In genomic region chr20:53657289-53657678, GRCh38 we compare ENCODE assay signal across 15 cellular contexts.
DNase-seq lines count a peak whose midpoint lies in the region; ATAC-seq, FAIRE-seq and TF ChIP-seq lines count a peak whose summit lies in the region.
"Had no signal": no experiment of that assay in that cellular context is flagged by ENCODE, and none has a peak within 500 bp of the region (broad histone marks: within the 10 kb centered on the region; RNA-seq: fewer than 3 reads in every experiment).

No MANE protein-coding gene starts in this region.

- H3K14ac ChIP-seq in mesenchymal stem cell (ENCODE audit: low read length in 2 of 2) = no peak overlapping the region

- H3K4ac ChIP-seq in mesenchymal stem cell (ENCODE audit: low read depth in 1 of 2, low read length in 2 of 2) = no peak overlapping the region

- H3K27me3 Mint-ChIP-seq in activated T-helper 1 cell treated with anti-CD3 and anti-CD28 coated beads, Interleukin-12 subunit alpha, Interleukin-12 subunit beta, Interleukin-2, Interleukin-4 antibody, amounts not matched to agents 30 ng/mL and 10 ng/mL and 1 ng/mL, durations not matched to agents 14 hours and 24 hours and 36 hours (ENCODE audit: insufficient read depth) = no peaks in the 10 kb centered on the region

- H2BK5ac ChIP-seq in mesenchymal stem cell (ENCODE audit: low read depth, low read length, poor library complexity, severe bottlenecking) = no peak overlapping the region

- H3K23ac ChIP-seq in mesenchymal stem cell (ENCODE audit: low read length in 2 of 2) = no peak overlapping the region

- TF ChIP-seq CTCF in A549 (IDR thresholded peaks at IDR 0.05) = no peak

- in situ Hi-C loops in HAP-1 (cut with MboI; ENCODE audit: low sequenced_read_pairs) = no loop called here

- no peak for ATAC-seq in A549
- ATAC-seq: psoas muscle had no signal

- H2AK5ac ChIP-seq in mesenchymal stem cell (ENCODE audit: low read length, severe bottlenecking) = no peak overlapping the region

- intact Hi-C loops in activated T-helper 1 cell treated with anti-CD3 and anti-CD28 coated beads, Interleukin-12 subunit alpha, Interleukin-12 subunit beta, Interleukin-2, Interleukin-4 antibody, amounts not matched to agents 30 ng/mL and 10 ng/mL and 1 ng/mL, durations not matched to agents 14 hours and 24 hours and 36 hours (cut with micrococcal nuclease) = loop anchor here (10.0 kb wide), 1 partner anchor 582 kb away; no protein-coding TSS in a partner anchor

- peak overlapping the region; percentile 82 for H3K4me2 ChIP-seq in A549
- H3K4me2 ChIP-seq in mesenchymal stem cell (ENCODE audit: low read length, poor library complexity, severe bottlenecking) = no peak overlapping the region

- H3K27me3 ChIP-seq in mesenchymal stem cell (ENCODE audit: control insufficient read depth in 1 of 2, insufficient read depth in 1 of 2, low read length in 2 of 2) (no peaks in the 10 kb centered on the region), HAP-1 (ENCODE audit: low read depth) (no peaks in the 10 kb centered on the region)
- H3K27me3 ChIP-seq: ascending aorta had no signal

- DNase-seq in A549 (ENCODE audit: low read depth in 1 of 2, low spot score in 1 of 2) = no peak
- peak; percentile 32 for DNase-seq in ELR (ENCODE audit: low read depth)
- no peak for DNase-seq in activated T-helper 1 cell treated with anti-CD3 and anti-CD28 coated beads, Interleukin-12 subunit alpha, Interleukin-12 subunit beta, Interleukin-2, Interleukin-4 antibody, amounts not matched to agents 30 ng/mL and 10 ng/mL and 1 ng/mL, durations not matched to agents 14 hours and 24 hours and 36 hours (ENCODE audit: low spot score)
- DNase-seq in mesenchymal stem cell = peak; percentile 37
- DNase-seq in SW480 (ENCODE audit: low spot score) = no peak
- no peak for DNase-seq in cerebellar cortex (ENCODE audit: low spot score)
- no peak for DNase-seq in NCI-H446 (lab: John Stamatoyannopoulos, UW)
- DNase-seq in HAP-1 (ENCODE audit: low spot score in 2 of 2) = no peak
- DNase-seq: activated CD4-positive, CD25-positive, alpha-beta regulatory T cell; kidney; NCI-H2029; psoas muscle; RPMI8226 had no signal

- H2BK15ac ChIP-seq in mesenchymal stem cell (ENCODE audit: low read depth, poor library complexity, severe bottlenecking) = no peak overlapping the region

- H3K9ac ChIP-seq in mesenchymal stem cell (ENCODE audit: low read length) = peak overlapping the region; percentile 76

- H3K27ac ChIP-seq in A549 = peak overlapping the region; percentile 87 to 90
- no peak overlapping the region for H3K27ac ChIP-seq in mesenchymal stem cell (ENCODE audit: low read length, poor library complexity, severe bottlenecking)
- H3K27ac ChIP-seq: psoas muscle had no signal

- H3K4me3 ChIP-seq in A549 (no peak overlapping the region), mesenchymal stem cell (ENCODE audit: insufficient read depth in 1 of 2, low read depth in 1 of 2, low read length in 2 of 2) (no peak overlapping the region), HAP-1 (no peak overlapping the region)
- H3K4me3 ChIP-seq: ascending aorta, psoas muscle had no signal

- H3K4me1 ChIP-seq in A549 (peaks cover 67% of the 10 kb centered on the region), mesenchymal stem cell (ENCODE audit: control insufficient read depth, insufficient read depth, low read depth, low read length) (peaks cover 2% of the 10 kb centered on the region), HAP-1 (peaks cover 59% of the 10 kb centered on the region)

- no peaks in the 10 kb centered on the region for H3K79me1 ChIP-seq in mesenchymal stem cell (replicated peaks; ENCODE audit: low read length, poor library complexity, severe bottlenecking)

- no peak for TF ChIP-seq EP300 in A549 (IDR thresholded peaks at IDR 0.05)

- H3K4me3 Mint-ChIP-seq in activated T-helper 1 cell treated with anti-CD3 and anti-CD28 coated beads, Interleukin-12 subunit alpha, Interleukin-12 subunit beta, Interleukin-2, Interleukin-4 antibody, amounts not matched to agents 30 ng/mL and 10 ng/mL and 1 ng/mL, durations not matched to agents 14 hours and 24 hours and 36 hours = peak overlapping the region; percentile 70

- no peak for FAIRE-seq in A549 (lab: Jason Lieb, UNC)
- FAIRE-seq: endothelial cell of umbilical vein, kidney had no signal

- H2BK120ac ChIP-seq in mesenchymal stem cell (ENCODE audit: low read depth, low read length) = no peak overlapping the region

- H3K36me3 Mint-ChIP-seq in activated T-helper 1 cell treated with anti-CD3 and anti-CD28 coated beads, Interleukin-12 subunit alpha, Interleukin-12 subunit beta, Interleukin-2, Interleukin-4 antibody, amounts not matched to agents 30 ng/mL and 10 ng/mL and 1 ng/mL, durations not matched to agents 14 hours and 24 hours and 36 hours (ENCODE audit: low read depth) = peaks cover 2% of the 10 kb centered on the region

- H3K18ac ChIP-seq in mesenchymal stem cell (ENCODE audit: low read depth in 1 of 2, low read length in 2 of 2) = no peak overlapping the region

- H2BK12ac ChIP-seq in mesenchymal stem cell (ENCODE audit: low read length in 2 of 2) = no peak overlapping the region

- H2AFZ ChIP-seq in mesenchymal stem cell (ENCODE audit: low read depth, low read length) = no peak overlapping the region

- TF ChIP-seq RAD21 in A549 (conservative IDR thresholded peaks at IDR 0.05 in 1 of 2, IDR thresholded peaks at IDR 0.05 in 1 of 2) = no peak

- no peaks in the 10 kb centered on the region for H3K36me3 ChIP-seq in mesenchymal stem cell (ENCODE audit: control insufficient read depth in 1 of 2, insufficient read depth in 2 of 2, low read depth in 1 of 2, low read length in 2 of 2)
- H3K36me3 ChIP-seq in HAP-1 (replicated peaks) = no peaks in the 10 kb centered on the region
- H3K36me3 ChIP-seq: ascending aorta had no signal

- CTCF ChIA-PET in A549 (lab: Yijun Ruan, JAX) = interaction anchor here (1.0 to 1.6 kb wide), 3 partner anchors 15 to 18 kb away, joined by 3 to 4 read pairs (median 4); no protein-coding TSS in a partner anchor

- peak overlapping the region; percentile 90 for H3K27ac Mint-ChIP-seq in activated T-helper 1 cell treated with anti-CD3 and anti-CD28 coated beads, Interleukin-12 subunit alpha, Interleukin-12 subunit beta, Interleukin-2, Interleukin-4 antibody, amounts not matched to agents 30 ng/mL and 10 ng/mL and 1 ng/mL, durations not matched to agents 14 hours and 24 hours and 36 hours

- POLR2A ChIA-PET in A549 (lab: Yijun Ruan, JAX) = interaction anchor here (1.0 to 1.2 kb wide), 3 partner anchors 35 to 96 kb away, joined by 4 to 6 read pairs (median 5); no protein-coding TSS in a partner anchor

- no peaks in the 10 kb centered on the region for H3K9me3 Mint-ChIP-seq in activated T-helper 1 cell treated with anti-CD3 and anti-CD28 coated beads, Interleukin-12 subunit alpha, Interleukin-12 subunit beta, Interleukin-2, Interleukin-4 antibody, amounts not matched to agents 30 ng/mL and 10 ng/mL and 1 ng/mL, durations not matched to agents 14 hours and 24 hours and 36 hours

- H4K91ac ChIP-seq in mesenchymal stem cell (ENCODE audit: low read length) = no peak overlapping the region

- no peaks in the 10 kb centered on the region for H3K9me3 ChIP-seq in A549
- H3K9me3 ChIP-seq in mesenchymal stem cell (ENCODE audit: control insufficient read depth, low read length) = no peaks in the 10 kb centered on the region
- no peaks in the 10 kb centered on the region for H3K9me3 ChIP-seq in HAP-1
- H3K9me3 ChIP-seq: ascending aorta, psoas muscle had no signal

- no peak for TF ChIP-seq POLR2A in A549 (IDR thresholded peaks at IDR 0.05; ENCODE audit: low read length)

- H3K4me1 Mint-ChIP-seq in activated T-helper 1 cell treated with anti-CD3 and anti-CD28 coated beads, Interleukin-12 subunit alpha, Interleukin-12 subunit beta, Interleukin-2, Interleukin-4 antibody, amounts not matched to agents 30 ng/mL and 10 ng/mL and 1 ng/mL, durations not matched to agents 14 hours and 24 hours and 36 hours (ENCODE audit: low read depth) = peaks cover 75% of the 10 kb centered on the region

- H4K8ac ChIP-seq in mesenchymal stem cell (ENCODE audit: low read length) = no peak overlapping the region

TF ChIP-seq in A549, 52 proteins besides CTCF, POLR2A, EP300 and RAD21:
- TF ChIP-seq JUN (IDR thresholded peaks at IDR 0.05) (no peak), NR3C1 (IDR thresholded peaks at IDR 0.05) (no peak), HOXB13 (CRISPR knock-in tag; IDR thresholded peaks at IDR 0.05; ENCODE audit: low read depth) (no peak), EHMT2 (IDR thresholded peaks at IDR 0.05; ENCODE audit: low read depth) (no peak), TFCP2L1 (CRISPR knock-in tag; IDR thresholded peaks at IDR 0.05) (no peak), RARB (CRISPR knock-in tag; IDR thresholded peaks at IDR 0.05) (no peak), ATOH8 (CRISPR knock-in tag; IDR thresholded peaks at IDR 0.05; ENCODE audit: low read depth) (no peak)

Comparison
In these comparisons a context has a peak if more than half of its experiments do, and no peak if none do; other contexts are left out.
1. DNase-seq: peak in ELR (single experiment) and mesenchymal stem cell (single experiment); none in A549 (0 of 2), activated T-helper 1 cell treated with anti-CD3 and anti-CD28 coated beads, Interleukin-12 subunit alpha, Interleukin-12 subunit beta, Interleukin-2, Interleukin-4 antibody, amounts not matched to agents 30 ng/mL and 10 ng/mL and 1 ng/mL, durations not matched to agents 14 hours and 24 hours and 36 hours (single experiment), SW480 (single experiment), cerebellar cortex (single experiment), NCI-H446 (0 of 2) and HAP-1 (0 of 2).